In genomic region chr14:68199465-68200145, GRCh38 we compare ENCODE assay signal across 10 cellular contexts.
DNase-seq lines count a peak whose midpoint lies in the region; ATAC-seq and TF ChIP-seq lines count a peak whose summit lies in the region.
"Had no signal": no experiment of that assay in that cellular context is flagged by ENCODE, and none has a peak within 500 bp of the region (broad histone marks: within the 10 kb centered on the region; RNA-seq: fewer than 3 reads in every experiment).

No MANE protein-coding gene starts in this region.

- no TSS peak for BruUV-seq in Calu3 (replicated peaks; lab: Mats Ljungman, UMichigan)

- H3K27ac Mint-ChIP-seq in Calu3 (ENCODE audit: unreplicated experiment) (peak overlapping the region; percentile 13), osteocyte (ENCODE audit: unreplicated experiment) (peak overlapping the region; percentile 95)
- H3K27ac Mint-ChIP-seq: activated naive CD4-positive, alpha-beta T cell treated with anti-CD3 and anti-CD28 coated beads, Interleukin-2, amount 10 ng/mL, durations not matched to agents 7 days and 5 days; naive B cell had no signal

- H3K4me3 Mint-ChIP-seq in Calu3 (ENCODE audit: low read depth, unreplicated experiment) (no peak overlapping the region), osteocyte (ENCODE audit: unreplicated experiment) (peak overlapping the region; percentile 12)
- H3K4me3 Mint-ChIP-seq: activated naive CD4-positive, alpha-beta T cell treated with anti-CD3 and anti-CD28 coated beads, Interleukin-2, amount 10 ng/mL, durations not matched to agents 7 days and 5 days; naive B cell had no signal

- DNase-seq in Calu3 (no peak), SW480 (ENCODE audit: low spot score) (peak; percentile 58), Right ventricle myocardium superior (no peak), osteocyte (ENCODE audit: extremely low spot score, unreplicated experiment) (no peak), COLO668 (lab: John Stamatoyannopoulos, UW; ENCODE audit: unreplicated experiment) (no peak), DMS79 (lab: John Stamatoyannopoulos, UW) (no peak), GM10248 (ENCODE audit: extremely low spot score) (no peak), NCI-H524 (lab: John Stamatoyannopoulos, UW) (no peak)
- DNase-seq: activated naive CD4-positive, alpha-beta T cell treated with anti-CD3 and anti-CD28 coated beads, Interleukin-2, amount 10 ng/mL, durations not matched to agents 7 days and 5 days; naive B cell had no signal

- H3K9me3 Mint-ChIP-seq in Calu3 (ENCODE audit: low read depth, unreplicated experiment) (no peaks in the 10 kb centered on the region), osteocyte (ENCODE audit: unreplicated experiment) (no peaks in the 10 kb centered on the region)
- H3K9me3 Mint-ChIP-seq: activated naive CD4-positive, alpha-beta T cell treated with anti-CD3 and anti-CD28 coated beads, Interleukin-2, amount 10 ng/mL, durations not matched to agents 7 days and 5 days; naive B cell had no signal

- ATAC-seq in Right ventricle myocardium superior (ENCODE audit: poor library complexity), result peak; percentile 61

- H3K4me1 Mint-ChIP-seq in Calu3 (ENCODE audit: low read depth, unreplicated experiment), result peaks cover 41% of the 10 kb centered on the region
- peaks cover 22% of the 10 kb centered on the region for H3K4me1 Mint-ChIP-seq in osteocyte (ENCODE audit: unreplicated experiment)
- H3K4me1 Mint-ChIP-seq: naive B cell had no signal

- H3K27me3 Mint-ChIP-seq in Calu3 (ENCODE audit: unreplicated experiment), result no peaks in the 10 kb centered on the region
- no peaks in the 10 kb centered on the region for H3K27me3 Mint-ChIP-seq in osteocyte (ENCODE audit: unreplicated experiment)
- H3K27me3 Mint-ChIP-seq: activated naive CD4-positive, alpha-beta T cell treated with anti-CD3 and anti-CD28 coated beads, Interleukin-2, amount 10 ng/mL, durations not matched to agents 7 days and 5 days; naive B cell had no signal

- no peaks in the 10 kb centered on the region for H3K36me3 Mint-ChIP-seq in Calu3 (ENCODE audit: insufficient read depth, unreplicated experiment)
- H3K36me3 Mint-ChIP-seq in osteocyte (ENCODE audit: unreplicated experiment), result no peaks in the 10 kb centered on the region
- H3K36me3 Mint-ChIP-seq: naive B cell had no signal

- TF ChIP-seq CTCF in Calu3 (IDR thresholded peaks at IDR 0.05; ENCODE audit: unreplicated experiment) (no peak), osteocyte (IDR thresholded peaks at IDR 0.05) (no peak), GM10248 (IDR thresholded peaks at IDR 0.05; ENCODE audit: control extremely low read depth, extremely low read depth, low read depth, missing control alignments) (no peak)

- intact Hi-C loops in Calu3 (cut with micrococcal nuclease; ENCODE audit: unreplicated experiment), result no loop called here
- intact Hi-C loops in Right ventricle myocardium superior (cut with DNase I), result no loop called here

- POLR2A ChIA-PET in GM10248 (lab: Yijun Ruan, JAX), result no interaction called here

- CTCF ChIA-PET in Calu3 (lab: Charles Lee) (no interaction called here), GM10248 (lab: Yijun Ruan, JAX) (no interaction called here)
